Comparison of ENCODE assay signal across 23 cellular contexts in the genomic region with DNA sequence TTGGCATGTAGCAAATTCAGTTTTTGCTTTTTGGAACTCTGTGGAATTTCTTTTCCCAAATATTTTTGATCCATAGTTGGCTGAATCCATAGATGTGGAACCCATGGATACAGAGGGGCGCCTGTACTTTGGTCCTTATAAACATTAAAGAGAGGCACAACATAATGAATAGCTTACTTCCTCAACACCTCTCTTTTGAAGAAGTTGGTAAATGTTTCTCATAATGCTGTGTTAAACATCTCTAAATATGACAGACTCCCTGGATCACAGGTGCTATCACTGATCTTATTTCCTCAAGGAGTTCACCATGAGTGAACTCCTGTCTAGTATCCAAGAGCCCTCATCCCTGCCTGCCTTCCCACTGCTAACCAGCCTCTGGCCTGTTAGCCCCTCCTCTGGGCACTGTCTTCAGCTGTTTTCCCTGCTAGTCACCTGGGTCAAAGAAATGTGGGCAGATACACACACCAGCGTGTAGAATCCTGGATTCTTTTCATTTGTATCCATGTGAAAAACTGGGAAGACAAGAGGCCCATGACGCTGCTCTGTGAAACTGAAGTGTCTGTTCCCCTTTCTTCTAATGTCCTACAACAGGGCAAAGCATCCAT.
"Had no signal": no experiment of that assay in that cellular context is flagged by ENCODE, and none has a peak within 500 bp of the region (broad histone marks: within the 10 kb centered on the region; RNA-seq: fewer than 3 reads in every experiment).

No MANE protein-coding gene starts in this region.

- DNase-seq: effector memory CD8-positive, alpha-beta T cell; gastrocnemius medialis; heart right ventricle; hypothalamus; kidney glomerular epithelial cell; mucosa of descending colon; natural killer cell; nucleus accumbens; ovary; sigmoid colon; stimulated activated CD4-positive, alpha-beta T cell treated with anti-CD3 and anti-CD28 coated beads, Interleukin-2, amount 100 ng/mL, for 24 hours; stimulated activated CD4-positive, alpha-beta T cell treated with anti-CD3 and anti-CD28 coated beads, Interleukin-4, amount 100 ng/mL, for 4 hours; stimulated activated naive CD4-positive, alpha-beta T cell treated with Interleukin-2 at 50 U/mL for 16 hours; tibial artery had no signal

- ATAC-seq: effector memory CD8-positive, alpha-beta T cell; gastrocnemius medialis; heart right ventricle; mucosa of descending colon; natural killer cell had no signal

- H3K9me3 ChIP-seq: esophagus muscularis mucosa, gastrocnemius medialis, heart right ventricle, mucosa of descending colon, ovary, right atrium auricular region, sigmoid colon, suprapubic skin, tibial artery, upper lobe of right lung had no signal

- H3K27ac Mint-ChIP-seq: dendritic cell treated with granulocyte-macrophage colony-stimulating factor and Interleukin-4, amounts not matched to agents 40 ng/mL and 50 ng/mL, for 4 days; natural killer cell had no signal

- H3K27me3 Mint-ChIP-seq: dendritic cell treated with granulocyte-macrophage colony-stimulating factor and Interleukin-4, amounts not matched to agents 40 ng/mL and 50 ng/mL, for 4 days; effector memory CD8-positive, alpha-beta T cell had no signal

- H3K4me3 ChIP-seq: esophagus muscularis mucosa, gastrocnemius medialis, heart right ventricle, mucosa of descending colon, ovary, right atrium auricular region, sigmoid colon, skin epidermis, suprapubic skin, tibial artery, upper lobe of right lung had no signal

- H3K4me3 Mint-ChIP-seq: dendritic cell treated with granulocyte-macrophage colony-stimulating factor and Interleukin-4, amounts not matched to agents 40 ng/mL and 50 ng/mL, for 4 days; effector memory CD8-positive, alpha-beta T cell; natural killer cell; neural crest cell had no signal

- H3K9me3 Mint-ChIP-seq: dendritic cell treated with granulocyte-macrophage colony-stimulating factor and Interleukin-4, amounts not matched to agents 40 ng/mL and 50 ng/mL, for 4 days; effector memory CD8-positive, alpha-beta T cell; natural killer cell; neural crest cell had no signal

- H3K4me1 Mint-ChIP-seq: neural crest cell had no signal

- H3K27ac ChIP-seq: epithelial cell of prostate, esophagus muscularis mucosa, gastrocnemius medialis, heart right ventricle, ovary, right atrium auricular region, sigmoid colon, skin epidermis, suprapubic skin, tibial artery, upper lobe of right lung had no signal

- FAIRE-seq: islet of Langerhans had no signal

- H3K4me1 ChIP-seq: esophagus muscularis mucosa, gastrocnemius medialis, heart right ventricle, right atrium auricular region, sigmoid colon, suprapubic skin, tibial artery, upper lobe of right lung had no signal

- H3K27me3 ChIP-seq: esophagus muscularis mucosa, gastrocnemius medialis, heart right ventricle, ovary, right atrium auricular region, sigmoid colon, suprapubic skin, tibial artery, upper lobe of right lung had no signal

- H3K36me3 Mint-ChIP-seq: natural killer cell had no signal

- H3K36me3 ChIP-seq: ovary had no signal
